ENCODE assay signal across 4 cellular contexts in the genomic region with DNA sequence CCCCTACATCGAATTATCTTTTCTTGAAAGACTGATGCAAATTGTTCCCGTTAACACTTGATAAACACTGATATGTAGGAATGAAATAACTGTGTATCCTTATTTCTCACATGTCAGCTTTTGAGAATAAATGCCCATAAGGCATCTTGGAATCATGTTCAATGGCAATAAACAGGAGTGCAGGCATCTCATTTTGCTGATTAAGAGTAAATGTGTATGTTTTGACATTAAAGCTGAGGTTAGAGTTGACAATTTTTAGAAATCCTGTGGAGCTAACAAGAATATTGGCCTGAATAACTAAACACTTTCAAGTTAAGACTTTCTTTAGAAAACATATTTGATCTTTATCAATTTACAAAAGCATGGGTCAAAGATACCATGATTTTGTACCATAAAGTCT.
TF ChIP-seq lines count a peak whose summit lies in the region.

No MANE protein-coding gene starts in this region.

TF ChIP-seq in HepG2, 621 proteins besides CTCF, POLR2A, EP300 and RAD21:
- TF ChIP-seq MAFK (conservative IDR thresholded peaks at IDR 0.05 in 1 of 2, IDR thresholded peaks at IDR 0.05 in 1 of 2; ENCODE audit: low read length in 2 of 2), result peak; percentile 27 to 67; a peak in 2 of 4 replicates
- TF ChIP-seq IKZF4 (CRISPR knock-in tag; IDR thresholded peaks at IDR 0.05; ENCODE audit: borderline replicate concordance, low read depth, not compliant biosample characterization), result no peak
- TF ChIP-seq ZNF44 (CRISPR knock-in tag; IDR thresholded peaks at IDR 0.05), result no peak
- no peak for TF ChIP-seq THRA (CRISPR knock-in tag; IDR thresholded peaks at IDR 0.05; ENCODE audit: borderline replicate concordance)
- TF ChIP-seq MAFF (IDR thresholded peaks at IDR 0.05; ENCODE audit: low read depth, low read length), result peak; percentile 52
TF ChIP-seq in HepG2: peak in this region for 2.

TF ChIP-seq in A549, 52 proteins besides CTCF, POLR2A, EP300 and RAD21:
- TF ChIP-seq MAFK (IDR thresholded peaks at IDR 0.05; ENCODE audit: partially characterized antibody) (peak; percentile 22), NFE2L2 (conservative IDR thresholded peaks at IDR 0.05; ENCODE audit: low read length) (no peak), FOXS1 (CRISPR knock-in tag; IDR thresholded peaks at IDR 0.05) (no peak)

TF ChIP-seq in K562, 482 proteins besides CTCF, POLR2A, EP300 and RAD21:
- TF ChIP-seq NR2F6 (CRISPR knock-in tag; IDR thresholded peaks at IDR 0.05) (no peak), MAFG (tag; conservative IDR thresholded peaks at IDR 0.05) (peak; percentile 45; the same call in 1 of the 2 replicates), CAMTA2 (CRISPR knock-in tag; conservative IDR thresholded peaks at IDR 0.05) (0 out of 2 replicates have a peak, but pooled peaks have one; percentile 51), C11orf30 (IDR thresholded peaks at IDR 0.05; ENCODE audit: low read depth) (peak; percentile 46; the same call in 1 of the 2 replicates)
TF ChIP-seq in K562: peak in this region for 3.

TF ChIP-seq in SK-N-SH treated with all-trans-retinoic acid at 6 μM for 48 hours, 23 proteins besides CTCF, POLR2A, EP300 and RAD21:
- TF ChIP-seq ZNF8 (CRISPR knock-in tag; IDR thresholded peaks at IDR 0.05) (no peak), CSDC2 (CRISPR knock-in tag; IDR thresholded peaks at IDR 0.05) (no peak), ZNF70 (CRISPR knock-in tag; IDR thresholded peaks at IDR 0.05) (no peak), CSRNP3 (CRISPR knock-in tag; IDR thresholded peaks at IDR 0.05) (no peak), ZFP30 (CRISPR knock-in tag; IDR thresholded peaks at IDR 0.05) (no peak), GLIS3 (CRISPR knock-in tag; IDR thresholded peaks at IDR 0.05) (no peak), SNAI2 (CRISPR knock-in tag; IDR thresholded peaks at IDR 0.05) (no peak), TCF4 (CRISPR knock-in tag; IDR thresholded peaks at IDR 0.05; ENCODE audit: borderline replicate concordance) (no peak), RARB (CRISPR knock-in tag; IDR thresholded peaks at IDR 0.05) (no peak), BACH2 (CRISPR knock-in tag; IDR thresholded peaks at IDR 0.05; ENCODE audit: borderline replicate concordance) (no peak)
